In genomic region chr2:73690372-73691088, GRCh38 we compare ENCODE assay signal across 7 cellular contexts. TPM values are rescaled to one million over a fixed set of nuclear protein-coding genes. Genes with fewer than 3 reads are reported as not detected.
DNase-seq lines count a peak whose midpoint lies in the region; ATAC-seq, FAIRE-seq and TF ChIP-seq lines count a peak whose summit lies in the region.
"Not testable (repeated sequence)": the region's sequence is repeated elsewhere in the genome, so short reads cannot be mapped to it uniquely, and the experiment has no call there.

No MANE protein-coding gene starts in this region.

- H3K4me1 ChIP-seq in astrocyte (ENCODE audit: insufficient read depth, low read length); heart right ventricle; neural progenitor cell: not testable (repeated sequence)

- not testable (repeated sequence) for H3K27me3 ChIP-seq in SU-DHL-6 (ENCODE audit: low read length); astrocyte (ENCODE audit: insufficient read depth, low read length); heart right ventricle
- peaks cover 31% of the 10 kb centered on the region for H3K27me3 ChIP-seq in neural progenitor cell

- H3K9ac ChIP-seq in SU-DHL-6 (ENCODE audit: low read length); astrocyte (ENCODE audit: low read length); neural progenitor cell: not testable (repeated sequence)

- intact Hi-C loops in heart right ventricle (cut with DNase I), result loop anchor here in 2 of 10 donors (10.0 kb wide), 1 partner anchor 84 kb away; no protein-coding TSS in a partner anchor

- H3F3A ChIP-seq in SU-DHL-6 (ENCODE audit: insufficient read depth); neural progenitor cell (ENCODE audit: low read depth): not testable (repeated sequence)

- not testable (repeated sequence) for H3K4me1 Mint-ChIP-seq in astrocyte (ENCODE audit: low read depth, unreplicated experiment); neural progenitor cell

- not testable (repeated sequence) for H4K20me1 ChIP-seq in SU-DHL-6 (ENCODE audit: low read depth, low read length); astrocyte (ENCODE audit: insufficient read depth, low read length); neural progenitor cell (ENCODE audit: low read depth)

- H3K9me3 ChIP-seq in SU-DHL-6 (ENCODE audit: insufficient read depth, low read length); astrocyte (ENCODE audit: insufficient read depth, low read depth, low read length); heart right ventricle; neural progenitor cell (ENCODE audit: low read depth): not testable (repeated sequence)

- DNase-seq in NCI-H1105 treated with DMSO at 0.1 percent for 48 hours (lab: John Stamatoyannopoulos, UW) (peak; percentile 24), neural progenitor cell (ENCODE audit: low spot score) (peak; percentile 36)
- DNase-seq in astrocyte (ENCODE audit: low read depth); heart right ventricle: not testable (repeated sequence)

- ATAC-seq in HG02642 (IDR thresholded peaks at IDR 0.05; ENCODE audit: poor library complexity, unreplicated experiment) (peak; percentile 79), heart right ventricle (peak; percentile 61 to 87 (median 81))

- not testable (repeated sequence) for H3K4me3 ChIP-seq in SU-DHL-6 (ENCODE audit: insufficient read depth, low read length, poor library complexity, severe bottlenecking); astrocyte (ENCODE audit: insufficient read depth, low read depth, low read length); heart right ventricle; neural progenitor cell

- peaks cover 22% of the 10 kb centered on the region for H3K27me3 Mint-ChIP-seq in astrocyte (ENCODE audit: low read depth, unreplicated experiment)
- not testable (repeated sequence) for H3K27me3 Mint-ChIP-seq in neural progenitor cell (ENCODE audit: insufficient read depth, low read depth)

- TF ChIP-seq CTCF in GM12873 (IDR thresholded peaks at IDR 0.05; ENCODE audit: insufficient read depth, low read depth, low read length, missing control alignments) (peak; percentile 64), SU-DHL-6 (IDR thresholded peaks at IDR 0.05; ENCODE audit: insufficient read depth, low read length, poor library complexity, severe bottlenecking) (peak; percentile 29), astrocyte (IDR thresholded peaks at IDR 0.05; ENCODE audit: insufficient read depth, low read depth, low read length) (peak; percentile 55), heart right ventricle (IDR thresholded peaks at IDR 0.05) (peak in 8 of 9 donors; percentile 32 to 72 (median 61)), neural progenitor cell (IDR thresholded peaks at IDR 0.05) (peak; percentile 66)

- H3K27ac ChIP-seq in SU-DHL-6 (ENCODE audit: low read depth, low read length); astrocyte (ENCODE audit: low read depth, low read length); heart right ventricle; neural progenitor cell: not testable (repeated sequence)

- not testable (repeated sequence) for H3K36me3 ChIP-seq in SU-DHL-6 (ENCODE audit: low read length); astrocyte (ENCODE audit: insufficient read depth, low read length); heart right ventricle; neural progenitor cell

- H3K4me3 Mint-ChIP-seq in astrocyte (ENCODE audit: unreplicated experiment); neural progenitor cell: not testable (repeated sequence)

- peak; percentile 79 for FAIRE-seq in astrocyte (lab: Jason Lieb, UNC)

- H3K4me2 ChIP-seq in SU-DHL-6 (ENCODE audit: low read depth, low read length, poor library complexity, severe bottlenecking); astrocyte (ENCODE audit: low read length); neural progenitor cell: not testable (repeated sequence)

- H3K79me2 ChIP-seq in SU-DHL-6 (ENCODE audit: insufficient read depth, low read length); astrocyte (ENCODE audit: insufficient read depth, low read length); neural progenitor cell (ENCODE audit: low read depth): not testable (repeated sequence)

- not testable (repeated sequence) for H3K27ac Mint-ChIP-seq in astrocyte (ENCODE audit: unreplicated experiment); neural progenitor cell

- not testable (repeated sequence) for H3K9me2 ChIP-seq in SU-DHL-6 (replicated peaks; ENCODE audit: insufficient read depth, low read length)

- WGBS in heart right ventricle, 2 donors, result 24 to 54% methylated on average over 2 to 4 of the region's 4 CpGs

- not testable (repeated sequence) for H3K9me3 Mint-ChIP-seq in astrocyte (ENCODE audit: unreplicated experiment); neural progenitor cell

- H2AFZ ChIP-seq in SU-DHL-6 (ENCODE audit: low read depth, low read length, severe bottlenecking); astrocyte (ENCODE audit: low read depth, low read length); neural progenitor cell (replicated peaks): not testable (repeated sequence)

- H3K36me3 Mint-ChIP-seq in astrocyte (ENCODE audit: low read depth, unreplicated experiment); neural progenitor cell: not testable (repeated sequence)

RNA-seq across cellular contexts. Expression of gene TPRKB, which starts 46.6 kb away (rescaled TPM):
- total RNA-seq in astrocyte (21.3 and 21.6 TPM in 2 replicates), heart right ventricle (10 to 100 TPM; 17.1 to 42.3 (median 20.7) TPM), neural progenitor cell (ENCODE audit: low replicate concordance) (96.8 and 157 TPM in 2 replicates)
- 10 to 100 TPM; 66.4 to 83.2 TPM for polyA plus RNA-seq in heart right ventricle

RNA-seq across cellular contexts. Expression of gene NAT8, which starts 48.3 kb away (rescaled TPM):
- total RNA-seq in astrocyte, result not detected in 2 replicates
- not detected for total RNA-seq in heart right ventricle
- polyA plus RNA-seq in heart right ventricle, result not detected
- total RNA-seq in neural progenitor cell (ENCODE audit: low replicate concordance), result not detected in 2 replicates
